ENCODE assay signal across 8 cellular contexts in the genomic region with DNA sequence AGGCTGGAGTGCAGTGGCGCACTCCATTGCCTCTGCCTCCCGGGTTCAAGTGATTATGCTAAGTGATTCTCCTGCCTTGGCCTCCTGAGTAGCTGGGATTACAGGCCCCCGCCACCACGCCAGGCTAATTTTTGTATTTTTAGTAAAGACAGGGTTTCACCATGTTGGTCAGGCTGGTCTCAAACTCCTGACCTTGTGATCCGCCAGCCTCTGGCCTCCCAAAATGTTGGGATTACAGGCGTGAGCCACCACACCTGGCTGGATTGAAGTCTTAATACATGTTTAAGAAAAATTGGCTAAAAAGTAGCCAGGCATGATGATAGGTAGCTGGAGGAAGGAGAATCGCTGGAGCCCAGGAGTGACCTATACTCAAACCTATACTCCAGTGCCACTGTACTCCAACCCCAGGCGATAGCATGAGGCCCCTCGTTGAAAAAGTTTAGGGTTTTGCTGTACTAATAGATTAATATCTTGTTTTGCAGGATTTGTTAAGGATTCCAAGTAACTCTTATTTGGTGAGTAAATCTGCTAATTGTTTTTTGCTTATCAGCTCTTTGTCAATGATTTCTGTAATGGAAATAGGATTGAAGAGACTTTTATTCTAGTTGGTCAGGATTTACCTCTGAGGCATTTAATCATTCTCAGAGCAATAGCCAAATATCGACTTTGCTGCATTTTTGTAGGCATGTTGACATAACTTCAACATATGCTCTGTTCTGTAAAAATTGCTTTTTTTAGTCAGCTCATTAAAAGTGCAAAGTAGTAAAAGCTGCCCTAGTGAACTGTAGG. TPM values are rescaled to one million over a fixed set of nuclear protein-coding genes. Genes with fewer than 3 reads are reported as not detected.
DNase-seq lines count a peak whose midpoint lies in the region; ATAC-seq, FAIRE-seq and TF ChIP-seq lines count a peak whose summit lies in the region.

No MANE protein-coding gene starts in this region.

- peak overlapping the region; percentile 87 for H3K9ac ChIP-seq in HCT116 (ENCODE audit: low read length)

- peaks cover 40% of the 10 kb centered on the region for H3K4me1 Mint-ChIP-seq in WTC11

- H3K9me3 ChIP-seq in HCT116 (ENCODE audit: control insufficient read depth in 1 of 2, insufficient read depth in 1 of 2, low read depth in 1 of 2, low read length in 2 of 2) = no peaks in the 10 kb centered on the region

- intact Hi-C loops in HCT116 (cut with micrococcal nuclease) = loop anchor here (5.0 kb wide), 2 partner anchors 229 to 261 kb away; partner anchors contain the start of gene YTHDF2

- no peak for FAIRE-seq in frontal cortex (lab: Jason Lieb, UNC)

- no peak for TF ChIP-seq RAD21 in HCT116 (IDR thresholded peaks at IDR 0.05; ENCODE audit: low read depth)

- peaks cover 26 to 36% of the 10 kb centered on the region in 2 experiments for H3K36me3 ChIP-seq in HCT116 (ENCODE audit: control insufficient read depth in 1 of 2, insufficient read depth in 2 of 2, low read length in 2 of 2)

- no peak overlapping the region for H2AFZ ChIP-seq in HCT116 (ENCODE audit: low read depth, low read length, poor library complexity, severe bottlenecking)

- H3K4me1 ChIP-seq in HCT116 (ENCODE audit: control insufficient read depth in 1 of 2, insufficient read depth in 2 of 2, low read length in 2 of 2) (peaks cover 23 to 72% of the 10 kb centered on the region in 2 experiments), foreskin keratinocyte (peaks cover 15% of the 10 kb centered on the region)

- ATAC-seq in HCT116 (no peak), WTC11 (no peak), foreskin keratinocyte (no peak)

- no peaks in the 10 kb centered on the region for H3K9me2 ChIP-seq in HCT116 (ENCODE audit: insufficient read depth)

- H3K36me3 Mint-ChIP-seq in WTC11 = peaks cover 74% of the 10 kb centered on the region

- peaks cover 17% of the 10 kb centered on the region; the same call in 1 of the 2 replicates for H4K20me1 ChIP-seq in HCT116 (ENCODE audit: insufficient read depth)

- H3K4me3 Mint-ChIP-seq in WTC11 = peak overlapping the region; percentile 99

- H3K27me3 ChIP-seq in HCT116 (ENCODE audit: insufficient read depth, low read length) (no peaks in the 10 kb centered on the region), foreskin keratinocyte (no peaks in the 10 kb centered on the region)

- no peak for TF ChIP-seq POLR2A in HCT116 (IDR thresholded peaks at IDR 0.05; ENCODE audit: borderline replicate concordance, extremely low read depth, insufficient read depth, insufficient read length)

- peak overlapping the region; percentile 78 for H3K4me2 ChIP-seq in HCT116 (ENCODE audit: low read length)

- H3K27ac ChIP-seq in HCT116 (ENCODE audit: low read depth, low read length) (peak overlapping the region; percentile 97), foreskin keratinocyte (peak overlapping the region; percentile 94)

- peak overlapping the region; percentile 99 for H3K27ac Mint-ChIP-seq in WTC11

- peak overlapping the region; percentile 82 to 94 for H3K4me3 ChIP-seq in HCT116 (replicated peaks in 1 of 2; ENCODE audit: low read depth in 1 of 2, low read length in 2 of 2)

- H3K9me3 Mint-ChIP-seq in WTC11 = no peaks in the 10 kb centered on the region

- RAD21 ChIA-PET in HCT116 (lab: Charles Lee; ENCODE audit: low non-redundant PET in 1 of 2, low total read pairs in 2 of 2, uncharacterized antibody in 2 of 2, unreplicated experiment in 2 of 2) = interaction anchor here in 1 of 2 experiments (0.7 kb wide), 1 partner anchor 152 kb away, joined by 5 read pairs; no protein-coding TSS in a partner anchor

- BruUV-seq in HCT116 (replicated peaks; lab: Mats Ljungman, UMichigan) = no TSS peak

- H3K27me3 Mint-ChIP-seq in WTC11 (ENCODE audit: low read depth) = peaks cover 7% of the 10 kb centered on the region

- POLR2A ChIA-PET in HCT116 (lab: Charles Lee) (interaction anchor here (0.8 to 5.8 kb wide), 11 partner anchors 21 to 272 kb away, joined by 3 to 48 read pairs (median 5); partner anchors contain the start of genes ATP5IF1, MED18, PHACTR4 and TAF12), WTC11 (lab: Charles Lee) (interaction anchor here (0.5 to 3.1 kb wide), 6 partner anchors 11 to 1707 kb away, joined by 3 to 12 read pairs (median 4); no protein-coding TSS in a partner anchor)

- H3K79me2 ChIP-seq in HCT116 (ENCODE audit: insufficient read depth, low read length) = peaks cover 40% of the 10 kb centered on the region

- CTCF ChIA-PET in HCT116 (lab: Charles Lee) = interaction anchor here (0.5 kb wide), 1 partner anchor 80 kb away, joined by 3 read pairs; no protein-coding TSS in a partner anchor
- CTCF ChIA-PET in WTC11 (lab: Charles Lee) = no interaction called here

- TF ChIP-seq CTCF in HCT116 (IDR thresholded peaks at IDR 0.05 in 2 of 3, conservative IDR thresholded peaks at IDR 0.05 in 1 of 3; ENCODE audit: borderline replicate concordance in 1 of 3, insufficient read depth in 1 of 3, low read depth in 2 of 3, low read length in 2 of 3) (no peak), WTC11 (IDR thresholded peaks at IDR 0.05) (no peak), foreskin keratinocyte (conservative IDR thresholded peaks at IDR 0.05) (no peak)

- DNase-seq in HCT116 (ENCODE audit: low read depth, low spot score) (no peak), WTC11 (ENCODE audit: low spot score) (no peak), foreskin keratinocyte (peak in 1 of 2 donors; percentile 8), cerebellum (ENCODE audit: low spot score) (no peak), RPMI8226 (no peak), hippocampal formation (lab: John Stamatoyannopoulos, UW) (no peak), frontal cortex (ENCODE audit: low spot score in 2 of 2) (no peak)
- peak; percentile 46 to 48 for DNase-seq in stimulated activated CD4-positive, alpha-beta T cell treated with anti-CD3 and anti-CD28 coated beads, Interleukin-2, amount 100 ng/mL, for 24 hours

TF ChIP-seq in HCT116, 20 proteins besides CTCF, POLR2A, EP300 and RAD21:
- TF ChIP-seq JUND (IDR thresholded peaks at IDR 0.05) (no peak), SP1 (IDR thresholded peaks at IDR 0.05; ENCODE audit: low read depth) (no peak), FOSL1 (IDR thresholded peaks at IDR 0.05; ENCODE audit: low read depth) (no peak), POLR2AphosphoS5 (IDR thresholded peaks at IDR 0.05; ENCODE audit: low read depth, low read length) (peak; percentile 67)

TF ChIP-seq in WTC11, 78 proteins besides CTCF, POLR2A, EP300 and RAD21 (continues in another document):
- TF ChIP-seq ETV6 (CRISPR knock-in tag; IDR thresholded peaks at IDR 0.05) (no peak), ARID4B (CRISPR knock-in tag; IDR thresholded peaks at IDR 0.05; ENCODE audit: borderline replicate concordance) (no peak), ZNF138 (CRISPR knock-in tag; conservative IDR thresholded peaks at IDR 0.05) (no peak), SMAD4 (CRISPR knock-in tag; IDR thresholded peaks at IDR 0.05) (no peak), ATF1 (CRISPR knock-in tag; IDR thresholded peaks at IDR 0.05) (0 out of 2 replicates have a peak, but pooled peaks have one; percentile 22), ZNF121 (CRISPR knock-in tag; IDR thresholded peaks at IDR 0.05) (no peak), ZNF396 (CRISPR knock-in tag; IDR thresholded peaks at IDR 0.05; ENCODE audit: borderline replicate concordance) (no peak), ZNF671 (CRISPR knock-in tag; IDR thresholded peaks at IDR 0.05) (0 out of 2 replicates have a peak, but pooled peaks have one; percentile 65)

RNA-seq across cellular contexts. Expression of gene RCC1, which starts 2.0 kb away (rescaled TPM):
- 124 TPM for total RNA-seq in HCT116 (2021; ENCODE audit: unreplicated experiment)
- polyA plus RNA-seq in HCT116 (2012) = 113 and 117 TPM in 2 replicates
- 93.2 to 103 TPM (median 98.2 TPM) in 3 replicates for total RNA-seq in WTC11 (2021)
- 67.6 and 85.3 TPM in 2 replicates for total RNA-seq in foreskin keratinocyte
- 58.5 and 77.3 TPM in 2 replicates for polyA plus RNA-seq in foreskin keratinocyte
- 11.1 TPM for total RNA-seq in cerebellum
- 15.1 TPM for total RNA-seq in frontal cortex

RNA-seq across cellular contexts. Expression of gene TRNAU1AP, which starts 45.0 kb away (rescaled TPM):
- 29.7 TPM for total RNA-seq in HCT116 (2021; ENCODE audit: unreplicated experiment)
- polyA plus RNA-seq in HCT116 (2012) = 21.9 and 25.3 TPM in 2 replicates
- total RNA-seq in WTC11 (2021) = 30.4 to 40.6 TPM (median 34.0 TPM) in 3 replicates
- total RNA-seq in foreskin keratinocyte = 27.2 and 27.6 TPM in 2 replicates
- 45.4 and 47.9 TPM in 2 replicates for polyA plus RNA-seq in foreskin keratinocyte
- total RNA-seq in cerebellum = 33.6 TPM
- 35.1 TPM for total RNA-seq in frontal cortex

Comparison
In these comparisons a context has a peak if more than half of its experiments do, and no peak if none do; other contexts are left out.
1. DNase-seq: peak in stimulated activated CD4-positive, alpha-beta T cell treated with anti-CD3 and anti-CD28 coated beads, Interleukin-2, amount 100 ng/mL, for 24 hours (2 of 2); none in HCT116 (single experiment), WTC11 (single experiment), cerebellum (single experiment), RPMI8226 (single experiment), hippocampal formation (0 of 2) and frontal cortex (0 of 2).
2. Of the 4 proteins assayed by ChIP-seq in both WTC11 and HCT116: peak only in WTC11: SP1; only in HCT116: none; in both: none; in neither: 3.